18 cellular contexts compared by ENCODE assay signal in the genomic region with DNA sequence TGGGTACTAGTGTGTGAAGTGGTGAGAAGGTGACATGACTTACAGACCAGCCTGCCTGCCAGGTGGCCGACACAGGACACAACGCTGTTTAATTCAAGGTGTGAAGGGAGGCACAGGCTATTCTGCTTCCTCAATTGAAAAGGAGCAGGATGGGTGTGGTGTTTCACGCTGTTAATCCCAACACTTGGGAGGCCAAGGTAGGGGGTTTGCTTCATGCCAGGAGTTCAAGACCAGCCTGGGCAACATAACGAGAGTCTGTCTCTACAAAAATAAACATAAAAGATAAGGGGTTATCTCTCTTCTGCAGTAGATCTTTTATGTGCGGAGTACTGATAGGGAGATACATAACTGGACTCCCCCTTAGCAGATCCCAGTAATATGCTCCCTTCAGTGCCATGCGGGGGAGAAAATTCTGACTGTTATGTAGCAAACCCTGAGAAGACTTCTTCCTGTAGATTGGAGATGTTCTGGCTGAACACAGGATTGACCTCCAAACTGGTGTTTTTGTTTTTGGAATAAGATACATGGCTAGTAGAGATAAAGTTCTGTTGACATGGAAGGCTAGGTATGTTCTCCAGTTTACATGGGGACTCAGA.
DNase-seq lines count a peak whose midpoint lies in the region; ATAC-seq, FAIRE-seq and TF ChIP-seq lines count a peak whose summit lies in the region.
"Had no signal": no experiment of that assay in that cellular context is flagged by ENCODE, and none has a peak within 500 bp of the region (broad histone marks: within the 10 kb centered on the region; RNA-seq: fewer than 3 reads in every experiment).

No MANE protein-coding gene starts in this region.

- peaks cover 20 to 68% of the 10 kb centered on the region in 2 experiments for H3K4me1 ChIP-seq in K562 (replicated peaks in 1 of 2; ENCODE audit: control insufficient read depth in 2 of 2, insufficient read depth in 2 of 2, low read length in 2 of 2)
- peaks cover 5 to 20% of the 10 kb centered on the region in 2 donors for H3K4me1 ChIP-seq in neuronal stem cell (ENCODE audit: control insufficient read depth in 2 of 2, insufficient read depth in 1 of 2, low read depth in 1 of 2, low read length in 2 of 2)
- peaks cover 0 to 23% of the 10 kb centered on the region in 2 donors for H3K4me1 ChIP-seq in adrenal gland (replicated peaks in 1 of 2)

- POLR2A ChIA-PET in K562 (lab: Yijun Ruan, JAX): interaction anchor here (0.5 to 2.5 kb wide), 5 partner anchors 11 to 90 kb away, joined by 3 to 7 read pairs (median 3); no protein-coding TSS in a partner anchor

- no peaks in the 10 kb centered on the region for H3K27me3 Mint-ChIP-seq in nephron (ENCODE audit: low read depth)
- H3K27me3 Mint-ChIP-seq: CD4-positive, alpha-beta memory T cell had no signal

- no peak overlapping the region for H2AK5ac ChIP-seq in neuronal stem cell (ENCODE audit: low read depth, low read length)

- H4K8ac ChIP-seq in neuronal stem cell (ENCODE audit: low read depth, low read length): no peak overlapping the region

- no peak overlapping the region for H2BK15ac ChIP-seq in neuronal stem cell (ENCODE audit: low read length)

- H3K4ac ChIP-seq in neuronal stem cell (ENCODE audit: low read length): no peak overlapping the region

- H3K9me1 ChIP-seq in K562 (ENCODE audit: control insufficient read depth, insufficient read depth, low read length): peaks cover 3% of the 10 kb centered on the region

- H3K27ac ChIP-seq in K562 (ENCODE audit: extremely low read depth, low read depth, low read length) (peak overlapping the region; percentile 69), neuronal stem cell (replicated peaks; ENCODE audit: low read length) (no peak overlapping the region), dorsolateral prefrontal cortex (peak overlapping the region in 2 of 59 donors; percentile 7 to 27), adrenal gland (no peak overlapping the region)
- H3K27ac ChIP-seq: BLaER1 had no signal

- FAIRE-seq in K562 (lab: Jason Lieb, UNC): peak; percentile 67
- FAIRE-seq: A204.1, GM18507, HepG2 had no signal

- no peak overlapping the region for H2BK12ac ChIP-seq in neuronal stem cell (ENCODE audit: low read length)

- H4K20me1 ChIP-seq in K562 (replicated peaks; ENCODE audit: control insufficient read depth, insufficient read depth, low read length): 0 out of 2 replicates have a peak, but pooled peaks cover 3% of the 10 kb centered on the region

- TF ChIP-seq POLR2A in K562 (conservative IDR thresholded peaks at IDR 0.05) (no peak), adrenal gland (IDR thresholded peaks at IDR 0.05) (no peak)

- H3K27ac Mint-ChIP-seq in nephron: peak overlapping the region in 2 of 3 experiments; percentile 14 to 28

- CTCF ChIA-PET in K562 (lab: Yijun Ruan, JAX; ENCODE audit: low intra/inter-chr PET ratio): no interaction called here

- TF ChIP-seq CTCF in K562 (IDR thresholded peaks at IDR 0.05 in 2 of 3, conservative IDR thresholded peaks at IDR 0.05 in 1 of 3; ENCODE audit: insufficient read depth in 2 of 3, low read depth in 1 of 3, low read length in 3 of 3) (no peak), nephron (IDR thresholded peaks at IDR 0.05; ENCODE audit: unreplicated experiment in 3 of 3) (no peak), dorsolateral prefrontal cortex (IDR thresholded peaks at IDR 0.05 in 54 of 56, conservative IDR thresholded peaks at IDR 0.05 in 2 of 56; ENCODE audit: low read depth in 1 of 56, partially characterized antibody in 56 of 56) (no peak), adrenal gland (IDR thresholded peaks at IDR 0.05) (no peak)

- peak; percentile 93 for TF ChIP-seq EP300 in K562 (IDR thresholded peaks at IDR 0.05; ENCODE audit: low read length)

- H2BK120ac ChIP-seq in neuronal stem cell (ENCODE audit: low read depth, low read length): no peak overlapping the region

- H3K36me3 Mint-ChIP-seq in nephron (ENCODE audit: low read depth): no peaks in the 10 kb centered on the region

- H3K27me3 ChIP-seq in K562 (ENCODE audit: control insufficient read depth in 2 of 2, insufficient read depth in 2 of 2, low read length in 2 of 2) (no peaks in the 10 kb centered on the region), neuronal stem cell (ENCODE audit: control insufficient read depth in 3 of 3, insufficient read depth in 3 of 3, low read depth in 1 of 3, low read length in 3 of 3) (no peaks in the 10 kb centered on the region), dorsolateral prefrontal cortex (no peaks in the 10 kb centered on the region), adrenal gland (no peaks in the 10 kb centered on the region)
- H3K27me3 ChIP-seq: BLaER1 had no signal

- H2AFZ ChIP-seq in K562 (ENCODE audit: low read depth, low read length) (no peak overlapping the region), neuronal stem cell (ENCODE audit: low read length) (no peak overlapping the region)

- peaks cover 97% of the 10 kb centered on the region for H3K79me2 ChIP-seq in K562 (ENCODE audit: control insufficient read depth, insufficient read depth, low read length)

- H3K4me2 ChIP-seq in K562 (ENCODE audit: insufficient read depth, low read length) (peak overlapping the region; percentile 67), neuronal stem cell (ENCODE audit: insufficient read depth, low read length, poor library complexity, severe bottlenecking) (no peak overlapping the region)
- H3K4me2 ChIP-seq: BLaER1 had no signal

- H3K4me1 Mint-ChIP-seq in nephron: peaks cover 55% of the 10 kb centered on the region

- peak; percentile 70 for ATAC-seq in K562
- ATAC-seq: HepG2 had no signal

- WGBS in K562 (ENCODE audit: insufficient coverage, low coverage, missing lambda C conversion rate): 8% methylated on average over 6 of the region's 6 CpGs
- WGBS in neuronal stem cell (ENCODE audit: extremely low coverage in 2 of 2, insufficient read length in 2 of 2, insufficient replicate concordance in 1 of 2), 2 donors: no CpG with 5 or more reads among the region's 6 CpGs
- WGBS in adrenal gland, 4 donors: 77 to 87% (median 82%) methylated on average over 6 of the region's 6 CpGs

- no TSS peak for BruUV-seq in K562 (replicated peaks; lab: Mats Ljungman, UMichigan)

- H3K9me3 Mint-ChIP-seq in nephron: no peaks in the 10 kb centered on the region

- H3K4me3 Mint-ChIP-seq in nephron: no peak overlapping the region

- H3K36me3 ChIP-seq in K562 (ENCODE audit: control insufficient read depth, insufficient read depth, low read length) (no peaks in the 10 kb centered on the region; the same call in 2 of the 3 replicates), neuronal stem cell (replicated peaks in 1 of 2; ENCODE audit: control insufficient read depth in 2 of 2, insufficient read depth in 2 of 2, low read length in 2 of 2) (peaks cover 0 to 2% of the 10 kb centered on the region in 2 donors), adrenal gland (replicated peaks in 1 of 2) (no peaks in the 10 kb centered on the region)

- peak; percentile 36 to 39; a peak in 2 of 4 replicates for TF ChIP-seq RAD21 in K562 (CRISPR knock-in tag; conservative IDR thresholded peaks at IDR 0.05 in 1 of 2, IDR thresholded peaks at IDR 0.05 in 1 of 2)

- H3K9me3 ChIP-seq in K562 (replicated peaks; ENCODE audit: control insufficient read depth, insufficient read depth, low read depth, low read length) (peaks cover 3% of the 10 kb centered on the region), neuronal stem cell (replicated peaks in 1 of 2; ENCODE audit: control insufficient read depth in 2 of 2, insufficient read depth in 1 of 2, low read depth in 1 of 2, low read length in 2 of 2) (no peaks in the 10 kb centered on the region), adrenal gland (replicated peaks in 1 of 3) (no peaks in the 10 kb centered on the region)

- H3K4me3 ChIP-seq in K562: no peak overlapping the region
- no peak overlapping the region for H3K4me3 ChIP-seq in neuronal stem cell (ENCODE audit: low read length in 2 of 2)
- H3K4me3 ChIP-seq in dorsolateral prefrontal cortex: no peak overlapping the region
- H3K4me3 ChIP-seq in adrenal gland: no peak overlapping the region
- H3K4me3 ChIP-seq: BLaER1 had no signal

- H3K9ac ChIP-seq in K562 (ENCODE audit: insufficient read depth in 1 of 2, low read depth in 2 of 2, low read length in 2 of 2): peak overlapping the region; percentile 45 to 76; a peak in 3 of 4 replicates
- H3K9ac ChIP-seq in neuronal stem cell (ENCODE audit: low read depth, low read length, poor library complexity): no peak overlapping the region
- H3K9ac ChIP-seq: BLaER1 had no signal

- H4K91ac ChIP-seq in neuronal stem cell (ENCODE audit: low read depth, low read length, poor library complexity): no peak overlapping the region

- intact Hi-C loops in K562 (cut with micrococcal nuclease) (no loop called here), dorsolateral prefrontal cortex (cut with DNase I) (no loop called here), adrenal gland (cut with DNase I) (no loop called here)

- in situ Hi-C loops in K562 (cut with MboI): no loop called here

- H3K79me1 ChIP-seq in neuronal stem cell (ENCODE audit: low read depth, low read length): peaks cover 11% of the 10 kb centered on the region

- peak; percentile 92 for DNase-seq in CMK (ENCODE audit: low read depth)
- peak; percentile 78 for DNase-seq in OCI-M1 (lab: John Stamatoyannopoulos, UW)
- DNase-seq in K562 (ENCODE audit: extremely low read depth in 1 of 4, low spot score in 3 of 4): peak; percentile 63 to 84 (median 80)
- no peak for DNase-seq in NCI-H510A (lab: John Stamatoyannopoulos, UW)
- no peak for DNase-seq in neuronal stem cell (ENCODE audit: low spot score)
- DNase-seq in dorsolateral prefrontal cortex: no peak
- no peak for DNase-seq in adrenal gland
- DNase-seq: CD4-positive, alpha-beta memory T cell; NCI-H1417 treated with DMSO at 0.1 percent for 48 hours; NCI-H2029; NCI-H2171; NCI-H526 treated with DMSO at 0.1 percent for 48 hours; Right ventricle myocardium superior had no signal

- no peak overlapping the region for H3K14ac ChIP-seq in neuronal stem cell (ENCODE audit: low read length)

- H3K18ac ChIP-seq in neuronal stem cell (ENCODE audit: low read length): no peak overlapping the region

- H2BK5ac ChIP-seq in neuronal stem cell (ENCODE audit: low read length): no peak overlapping the region

- H3K23ac ChIP-seq in neuronal stem cell (ENCODE audit: low read depth, low read length, poor library complexity): no peak overlapping the region

TF ChIP-seq in K562, 482 proteins besides CTCF, POLR2A, EP300 and RAD21 (continues in another document):
- TF ChIP-seq, protein P1, sequence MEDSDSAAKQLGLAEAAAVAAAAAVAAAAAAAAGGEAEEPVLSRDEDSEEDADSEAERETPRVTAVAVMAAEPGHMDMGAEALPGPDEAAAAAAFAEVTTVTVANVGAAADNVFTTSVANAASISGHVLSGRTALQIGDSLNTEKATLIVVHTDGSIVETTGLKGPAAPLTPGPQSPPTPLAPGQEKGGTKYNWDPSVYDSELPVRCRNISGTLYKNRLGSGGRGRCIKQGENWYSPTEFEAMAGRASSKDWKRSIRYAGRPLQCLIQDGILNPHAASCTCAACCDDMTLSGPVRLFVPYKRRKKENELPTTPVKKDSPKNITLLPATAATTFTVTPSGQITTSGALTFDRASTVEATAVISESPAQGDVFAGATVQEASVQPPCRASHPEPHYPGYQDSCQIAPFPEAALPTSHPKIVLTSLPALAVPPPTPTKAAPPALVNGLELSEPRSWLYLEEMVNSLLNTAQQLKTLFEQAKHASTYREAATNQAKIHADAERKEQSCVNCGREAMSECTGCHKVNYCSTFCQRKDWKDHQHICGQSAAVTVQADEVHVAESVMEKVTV (CRISPR knock-in tag; IDR thresholded peaks at IDR 0.05): no peak
- TF ChIP-seq NRF1 (conservative IDR thresholded peaks at IDR 0.05 in 1 of 2, IDR thresholded peaks at IDR 0.05 in 1 of 2): no peak; a peak in 2 of 4 replicates

Comparison
In these comparisons a context has a peak if more than half of its experiments do, and no peak if none do; other contexts are left out.
1. DNase-seq: peak in CMK (single experiment), OCI-M1 (single experiment) and K562 (4 of 4); none in NCI-H510A (single experiment), neuronal stem cell (single experiment), dorsolateral prefrontal cortex (0 of 10) and adrenal gland (0 of 7).